Comparison of ENCODE assay signal across 8 cellular contexts in genomic region chr3:113211370-113212154, GRCh38. TPM values are rescaled to one million over a fixed set of nuclear protein-coding genes. Genes with fewer than 3 reads are reported as not detected.
DNase-seq lines count a peak whose midpoint lies in the region; ATAC-seq and TF ChIP-seq lines count a peak whose summit lies in the region.

TSS of gene BOC (plus strand) at chr3:113211557. CDS start at chr3:113249803, 38,246 bp downstream.

- peak within 1 kb of the TSS; percentile 95 for H2AFZ ChIP-seq in GM23248

- peaks cover 5% of the 10 kb centered on the region; the same call in 1 of the 2 replicates for H3K36me3 ChIP-seq in GM23248 (ENCODE audit: low read depth)
- H3K36me3 ChIP-seq in mucosa of rectum (ENCODE audit: control insufficient read depth in 2 of 2, insufficient read depth in 2 of 2, low read length in 2 of 2) = no peaks in the 10 kb centered on the region
- H3K36me3 ChIP-seq in urinary bladder (ENCODE audit: insufficient read depth) = no peaks in the 10 kb centered on the region

- WGBS in GM23248 (ENCODE audit: low coverage in 1 of 2, low lambda C conversion rate in 2 of 2, missing lambda C conversion rate in 2 of 2), 2 experiments = 1% methylated on average over 60 to 62 of the region's 76 CpGs
- under 1% methylated on average over 76 of the region's 76 CpGs for WGBS in urinary bladder

- H3K27me3 ChIP-seq in GM23248 (replicated peaks; ENCODE audit: insufficient read depth) (no peaks in the 10 kb centered on the region), mucosa of rectum (ENCODE audit: control insufficient read depth in 2 of 2, insufficient read depth in 2 of 2, low read length in 2 of 2) (peaks cover 14 to 26% of the 10 kb centered on the region in 2 donors)

- peak within 1 kb of the TSS; percentile 98 for H3K4me2 ChIP-seq in GM23248 (ENCODE audit: unreplicated experiment)

- peaks cover 38% of the 10 kb centered on the region for H3K4me1 ChIP-seq in GM23248 (ENCODE audit: insufficient read depth)
- peaks cover 0 to 8% of the 10 kb centered on the region in 2 donors for H3K4me1 ChIP-seq in mucosa of rectum (ENCODE audit: control insufficient read depth in 2 of 2, insufficient read depth in 2 of 2, low read length in 2 of 2)
- peaks cover 2% of the 10 kb centered on the region for H3K4me1 ChIP-seq in urinary bladder (ENCODE audit: insufficient read depth)

- H4K20me1 ChIP-seq in GM23248 (ENCODE audit: insufficient read depth) = no peaks in the 10 kb centered on the region

- peaks cover 30% of the 10 kb centered on the region for H3F3A ChIP-seq in GM23248 (ENCODE audit: insufficient read depth)

- H3K27ac ChIP-seq in GM23248 (peak within 1 kb of the TSS; percentile 81), mucosa of rectum (ENCODE audit: low read depth in 2 of 2, low read length in 2 of 2) (peak within 1 kb of the TSS; percentile 74 to 75), urinary bladder (ENCODE audit: low read depth) (peak within 1 kb of the TSS; percentile 90)

- H3K9me3 ChIP-seq in GM23248 (ENCODE audit: low read depth) (no peaks in the 10 kb centered on the region), T-helper 17 cell (ENCODE audit: control insufficient read depth, low read length, poor library complexity, severe bottlenecking) (no peaks in the 10 kb centered on the region), mucosa of rectum (ENCODE audit: control insufficient read depth in 2 of 2, low read length in 2 of 2) (no peaks in the 10 kb centered on the region)

- H3K9me2 ChIP-seq in GM23248 (ENCODE audit: insufficient read depth) = no peaks in the 10 kb centered on the region

- peak within 1 kb of the TSS; percentile 89 for H3K4me3 Mint-ChIP-seq in T-helper 17 cell

- H3K79me2 ChIP-seq in GM23248 (ENCODE audit: insufficient read depth) = peaks cover 29% of the 10 kb centered on the region

- H3K27ac Mint-ChIP-seq in T-helper 17 cell = no peak within 1 kb of the TSS

- no peak for TF ChIP-seq CTCF in AG10803 (conservative IDR thresholded peaks at IDR 0.05; ENCODE audit: low read length)

- in situ Hi-C loops in GM23248 (cut with MboI) = no loop called here

- ATAC-seq in T-helper 17 cell (no peak), esophagus mucosa (peak; percentile 67), GM21528 (IDR thresholded peaks at IDR 0.05; ENCODE audit: low FRiP score, unreplicated experiment) (no peak)

- DNase-seq in AG10803 (ENCODE audit: low read depth) (peak; percentile 81), GM23248 (peak; percentile 81), T-helper 17 cell (no peak), activated gamma-delta T cell (lab: John Stamatoyannopoulos, UW) (no peak)

- H3K4me3 ChIP-seq in AG10803 (ENCODE audit: low read length) (peak within 1 kb of the TSS; percentile 85), GM23248 (peak within 1 kb of the TSS; percentile 94), mucosa of rectum (ENCODE audit: low read length in 2 of 2) (peak within 1 kb of the TSS; percentile 65 to 72), urinary bladder (ENCODE audit: low read depth, low read length) (peak within 1 kb of the TSS; percentile 78)

- H3K27me3 Mint-ChIP-seq in T-helper 17 cell = peaks cover 82% of the 10 kb centered on the region

- H3K9ac ChIP-seq in GM23248 = peak within 1 kb of the TSS; percentile 89
- peak within 1 kb of the TSS; percentile 44 to 66 for H3K9ac ChIP-seq in mucosa of rectum (ENCODE audit: low read depth in 1 of 2, low read length in 2 of 2)

- H3K36me3 Mint-ChIP-seq in T-helper 17 cell (ENCODE audit: low read depth) = peaks cover 6% of the 10 kb centered on the region

- H3K4me1 Mint-ChIP-seq in T-helper 17 cell = peaks cover 9% of the 10 kb centered on the region

RNA-seq across cellular contexts. Expression of gene BOC, which starts in this region (rescaled TPM):
- total RNA-seq in GM23248 (2014; rRNA removed; shearing (Covaris generic)) = 16.8 and 18.4 TPM in 2 replicates
- polyA plus RNA-seq in GM23248 (2016; fragmentation: Nextera tagmentation; extraction: Ambion mirVana) (20.8 and 21.6 TPM in 2 replicates), urinary bladder (73.3 TPM)
- total RNA-seq in T-helper 17 cell (not detected), esophagus mucosa (19.8 TPM), urinary bladder (53.0 TPM)

Comparison
In these comparisons a context has a peak if more than half of its experiments do, and no peak if none do; other contexts are left out.
1. RNA of gene BOC (total RNA-seq): 53.0 TPM in urinary bladder (single experiment), 19.8 TPM in esophagus mucosa (single experiment) and 16.8 to 18.4 TPM in GM23248; not detected in T-helper 17 cell; every median in the first group is over 10 times any median in the second.
2. DNase-seq: peak in AG10803 (single experiment) and GM23248 (single experiment); none in T-helper 17 cell (0 of 3) and activated gamma-delta T cell (single experiment).
3. Peak in every context shown above with its lines, with median percentiles within 50 percentile points of each other: H3K4me3 ChIP-seq and H3K27ac ChIP-seq.